Comparison of ENCODE assay signal across 16 cellular contexts in the genomic region with DNA sequence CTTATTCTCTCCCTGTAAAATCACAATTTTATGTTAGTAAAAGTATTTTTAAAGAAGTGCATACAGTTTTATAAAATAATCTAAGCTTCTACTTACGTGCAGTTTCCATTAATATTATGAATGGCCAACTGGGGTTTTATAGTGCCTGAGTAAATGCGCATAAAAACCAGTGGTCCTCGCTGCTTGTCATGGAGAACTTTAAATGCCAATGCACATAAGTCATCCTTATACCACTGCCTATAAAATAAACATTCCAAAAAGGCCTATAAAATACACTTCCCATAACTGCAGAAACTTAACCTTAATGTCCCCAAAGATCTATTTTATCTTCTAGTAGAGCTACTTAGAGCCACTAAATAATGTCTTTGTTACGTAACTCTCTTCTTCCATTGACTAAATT. TPM values are rescaled to one million over a fixed set of nuclear protein-coding genes. Genes with fewer than 3 reads are reported as not detected.
DNase-seq lines count a peak whose midpoint lies in the region; TF ChIP-seq lines count a peak whose summit lies in the region.
"Had no signal": no experiment of that assay in that cellular context is flagged by ENCODE, and none has a peak within 500 bp of the region (broad histone marks: within the 10 kb centered on the region; RNA-seq: fewer than 3 reads in every experiment).

No MANE protein-coding gene starts in this region.

- no peak overlapping the region for H2BK15ac ChIP-seq in H9 (ENCODE audit: low read depth, low read length)

- H3K27ac ChIP-seq in brain microvascular endothelial cell (no peak overlapping the region), right atrium auricular region (no peak overlapping the region), H9 (ENCODE audit: insufficient read length, low read depth, low read length) (no peak overlapping the region)

- H3K9ac ChIP-seq in H9 (ENCODE audit: extremely low read depth, insufficient read length, low read length) = no peak overlapping the region

- H4K91ac ChIP-seq in H9 (ENCODE audit: insufficient read length, low read depth, low read length) = no peak overlapping the region

- H3K4me3 Mint-ChIP-seq in H9 = no peak overlapping the region
- H3K4me3 Mint-ChIP-seq: CD4-positive, alpha-beta memory T cell; GM23338 had no signal

- H3K14ac ChIP-seq in H9 (ENCODE audit: insufficient read depth, low read length) = no peak overlapping the region

- no peak overlapping the region for H2BK20ac ChIP-seq in H9 (ENCODE audit: low read depth, low read length, poor library complexity, severe bottlenecking)

- no peaks in the 10 kb centered on the region for H3K9me3 Mint-ChIP-seq in H9
- H3K9me3 Mint-ChIP-seq: CD4-positive, alpha-beta memory T cell; GM23338 had no signal

- H3K36me3 Mint-ChIP-seq in H9 (ENCODE audit: insufficient read depth in 1 of 3, low read depth in 3 of 3) = peaks cover 0 to 41% (median 26%) of the 10 kb centered on the region in 3 experiments; a peak in 5 of 7 replicates

- peaks cover 5% of the 10 kb centered on the region for H3K36me3 ChIP-seq in brain microvascular endothelial cell (replicated peaks)
- peaks cover 56% of the 10 kb centered on the region for H3K36me3 ChIP-seq in right atrium auricular region

- no peak overlapping the region for H4K8ac ChIP-seq in H9 (replicated peaks; ENCODE audit: insufficient read length, low read depth, low read length)

- no peak overlapping the region for H3K4ac ChIP-seq in H9 (ENCODE audit: low read depth, low read length)

- H3K4me2 ChIP-seq in H9 (ENCODE audit: insufficient read depth, insufficient read length, low read length) = no peak overlapping the region
- H3K4me2 ChIP-seq: GM23338 had no signal

- peak; percentile 26 for DNase-seq in EH (ENCODE audit: low read depth)
- no peak for DNase-seq in HEK293T (ENCODE audit: extremely low spot score)
- peak; percentile 1 for DNase-seq in brain microvascular endothelial cell
- DNase-seq in NCI-H2107 treated with DMSO at 0.1 percent for 48 hours (lab: John Stamatoyannopoulos, UW; ENCODE audit: unreplicated experiment) = no peak
- no peak for DNase-seq in right atrium auricular region (ENCODE audit: low spot score)
- DNase-seq in H9 = no peak
- DNase-seq: 8988T; C1 segment of cervical spinal cord; Calu3; CD4-positive, alpha-beta memory T cell; COR-L47; DMS53; DMS79 treated with DMSO at 0.1 percent for 48 hours; GF-D8 had no signal

- WGBS in H9 (ENCODE audit: extremely low coverage, insufficient read length, low lambda C conversion rate) = no CpG with 5 or more reads among the region's 4 CpGs

- no peaks in the 10 kb centered on the region for H3K27me3 Mint-ChIP-seq in H9 (ENCODE audit: low read depth)
- H3K27me3 Mint-ChIP-seq: CD4-positive, alpha-beta memory T cell had no signal

- H3K4me3 ChIP-seq in brain microvascular endothelial cell (ENCODE audit: low read depth, low read length) (no peak overlapping the region), right atrium auricular region (no peak overlapping the region)
- H3K4me3 ChIP-seq: GM23338, HAP-1 had no signal

- no peaks in the 10 kb centered on the region for H3K23me2 ChIP-seq in H9 (ENCODE audit: insufficient read length, low read depth, low read length, poor library complexity, severe bottlenecking)

- H3K23ac ChIP-seq in H9 (ENCODE audit: insufficient read length, low read depth, low read length) = no peak overlapping the region

- H2BK12ac ChIP-seq in H9 (ENCODE audit: insufficient read length, low read depth, low read length) = no peak overlapping the region

- H3K27ac Mint-ChIP-seq in H9 = no peak overlapping the region
- H3K27ac Mint-ChIP-seq: GM23338 had no signal

- no peaks in the 10 kb centered on the region for H3K4me1 ChIP-seq in right atrium auricular region
- no peaks in the 10 kb centered on the region for H3K4me1 ChIP-seq in H9 (ENCODE audit: insufficient read depth, low read length)

- H4K5ac ChIP-seq in H9 (ENCODE audit: insufficient read length, low read depth, low read length) = no peak overlapping the region

- TF ChIP-seq CTCF in brain microvascular endothelial cell (IDR thresholded peaks at IDR 0.05; ENCODE audit: low read depth, low read length, missing control alignments) = no peak
- no peak for TF ChIP-seq CTCF in right atrium auricular region (IDR thresholded peaks at IDR 0.05)
- TF ChIP-seq CTCF in H9 (conservative IDR thresholded peaks at IDR 0.05) = no peak

- H3K4me1 Mint-ChIP-seq in H9 = no peaks in the 10 kb centered on the region
- H3K4me1 Mint-ChIP-seq: CD4-positive, alpha-beta memory T cell; GM23338 had no signal

- H3K9me3 ChIP-seq in right atrium auricular region = no peaks in the 10 kb centered on the region
- H3K9me3 ChIP-seq in H9 (ENCODE audit: control insufficient read depth, low read depth, low read length) = no peaks in the 10 kb centered on the region
- H3K9me3 ChIP-seq: HAP-1 had no signal

- CTCF ChIA-PET in HEK293T (lab: Yijun Ruan, JAX) = no interaction called here

- no peak overlapping the region for H3T11ph ChIP-seq in H9 (ENCODE audit: low read length)

- H2BK5ac ChIP-seq in H9 (ENCODE audit: insufficient read length, low read length) = no peak overlapping the region

- H2AK5ac ChIP-seq in H9 (ENCODE audit: insufficient read length, low read length) = no peak overlapping the region

- H2BK120ac ChIP-seq in H9 (ENCODE audit: low read depth, low read length, poor library complexity, severe bottlenecking) = no peak overlapping the region

- no peak overlapping the region for H2AFZ ChIP-seq in H9 (ENCODE audit: low read length)
- H2AFZ ChIP-seq: GM23338 had no signal

- no peak overlapping the region for H3K18ac ChIP-seq in H9 (ENCODE audit: insufficient read length, low read depth, low read length)

- H3K27me3 ChIP-seq in brain microvascular endothelial cell (replicated peaks) (no peaks in the 10 kb centered on the region), right atrium auricular region (no peaks in the 10 kb centered on the region), H9 (ENCODE audit: insufficient read depth, low read length) (no peaks in the 10 kb centered on the region)

- H4K20me1 ChIP-seq in H9 (ENCODE audit: control insufficient read depth, insufficient read depth, insufficient read length) = no peaks in the 10 kb centered on the region

- H3K56ac ChIP-seq in H9 (ENCODE audit: insufficient read length, low read depth, low read length) = no peak overlapping the region

- no peaks in the 10 kb centered on the region for H3K79me2 ChIP-seq in H9 (ENCODE audit: insufficient read depth, low read length)

- in situ Hi-C loops in brain microvascular endothelial cell (cut with HindIII; ENCODE audit: low pct_ligation_motif_present, low sequenced_read_pairs) = no loop called here

- POLR2A ChIA-PET in HEK293T (lab: Yijun Ruan, JAX) = no interaction called here

- no peaks in the 10 kb centered on the region for H3K79me1 ChIP-seq in H9 (ENCODE audit: insufficient read depth, low read depth, low read length, poor library complexity, severe bottlenecking)

TF ChIP-seq in HEK293T, 16 proteins besides CTCF, POLR2A, EP300 and RAD21:
- TF ChIP-seq SUZ12 (IDR thresholded peaks at IDR 0.05) = no peak
- TF ChIP-seq NFRKB (IDR thresholded peaks at IDR 0.05) = no peak
- no peak for TF ChIP-seq FOXM1 (IDR thresholded peaks at IDR 0.05; ENCODE audit: borderline replicate concordance)
- no peak for TF ChIP-seq CTBP1 (IDR thresholded peaks at IDR 0.05; ENCODE audit: borderline replicate concordance)
- TF ChIP-seq, protein P1, sequence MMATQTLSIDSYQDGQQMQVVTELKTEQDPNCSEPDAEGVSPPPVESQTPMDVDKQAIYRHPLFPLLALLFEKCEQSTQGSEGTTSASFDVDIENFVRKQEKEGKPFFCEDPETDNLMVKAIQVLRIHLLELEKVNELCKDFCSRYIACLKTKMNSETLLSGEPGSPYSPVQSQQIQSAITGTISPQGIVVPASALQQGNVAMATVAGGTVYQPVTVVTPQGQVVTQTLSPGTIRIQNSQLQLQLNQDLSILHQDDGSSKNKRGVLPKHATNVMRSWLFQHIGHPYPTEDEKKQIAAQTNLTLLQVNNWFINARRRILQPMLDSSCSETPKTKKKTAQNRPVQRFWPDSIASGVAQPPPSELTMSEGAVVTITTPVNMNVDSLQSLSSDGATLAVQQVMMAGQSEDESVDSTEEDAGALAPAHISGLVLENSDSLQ (IDR thresholded peaks at IDR 0.05) = peak; percentile 45; the same call in 1 of the 2 replicates
- TF ChIP-seq ELF4 (IDR thresholded peaks at IDR 0.05) = no peak
- no peak for TF ChIP-seq SP1 (IDR thresholded peaks at IDR 0.05)
- no peak for TF ChIP-seq ARNT (IDR thresholded peaks at IDR 0.05)

RNA-seq across cellular contexts. Expression of gene GFM2, which starts 28.5 kb away (rescaled TPM):
- 10 to 100 TPM; 19.7 to 36.4 TPM for total RNA-seq in right atrium auricular region
- total RNA-seq in H9 (2021) = 29.8 and 30.0 TPM in 2 replicates

RNA-seq across cellular contexts. Expression of gene NSA2, which starts 28.6 kb away (rescaled TPM):
- total RNA-seq in right atrium auricular region (10 to 100 TPM; 65.8 to 69.3 TPM), H9 (2021) (59.9 and 72.0 TPM in 2 replicates)

RNA-seq across cellular contexts. Expression of gene HEXB, which starts 53.4 kb away (rescaled TPM):
- total RNA-seq in right atrium auricular region (10 to 100 TPM; 52.2 to 65.8 TPM), H9 (2021) (53.7 and 56.3 TPM in 2 replicates)

Comparison
In these comparisons a context has a peak if more than half of its experiments do, and no peak if none do; other contexts are left out.
1. DNase-seq: peak in EH (single experiment) and brain microvascular endothelial cell (single experiment); none in HEK293T (single experiment), NCI-H2107 treated with DMSO at 0.1 percent for 48 hours (single experiment), right atrium auricular region (single experiment) and H9 (single experiment).